In the genomic region with DNA sequence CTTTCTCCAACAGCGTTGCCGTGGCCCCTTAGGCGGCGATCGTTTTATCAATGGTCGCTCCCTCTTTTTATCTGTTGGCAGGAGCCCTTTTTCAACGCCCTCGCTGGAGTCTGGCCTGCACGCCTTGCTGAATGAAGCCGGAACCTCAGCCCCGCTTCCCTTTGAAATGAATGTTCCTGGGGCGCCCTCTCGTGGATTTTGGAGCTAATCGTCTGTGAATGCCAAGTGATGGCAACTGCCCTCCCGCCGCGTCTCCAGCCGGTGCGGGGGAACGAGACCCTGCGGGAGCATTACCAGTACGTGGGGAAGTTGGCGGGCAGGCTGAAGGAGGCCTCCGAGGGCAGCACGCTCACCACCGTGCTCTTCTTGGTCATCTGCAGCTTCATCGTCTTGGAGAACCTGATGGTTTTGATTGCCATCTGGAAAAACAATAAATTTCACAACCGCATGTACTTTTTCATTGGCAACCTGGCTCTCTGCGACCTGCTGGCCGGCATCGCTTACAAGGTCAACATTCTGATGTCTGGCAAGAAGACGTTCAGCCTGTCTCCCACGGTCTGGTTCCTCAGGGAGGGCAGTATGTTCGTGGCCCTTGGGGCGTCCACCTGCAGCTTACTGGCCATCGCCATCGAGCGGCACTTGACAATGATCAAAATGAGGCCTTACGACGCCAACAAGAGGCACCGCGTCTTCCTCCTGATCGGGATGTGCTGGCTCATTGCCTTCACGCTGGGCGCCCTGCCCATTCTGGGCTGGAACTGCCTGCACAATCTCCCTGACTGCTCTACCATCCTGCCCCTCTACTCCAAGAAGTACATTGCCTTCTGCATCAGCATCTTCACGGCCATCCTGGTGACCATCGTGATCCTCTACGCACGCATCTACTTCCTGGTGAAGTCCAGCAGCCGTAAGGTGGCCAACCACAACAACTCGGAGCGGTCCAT, we compare ENCODE assay signal across 8 cellular contexts. TPM values are rescaled to one million over a fixed set of nuclear protein-coding genes. Genes with fewer than 3 reads are reported as not detected.
A peak's percentile ranks its signal among the peaks of the same experiment; 100 is the strongest.
DNase-seq lines count a peak whose midpoint lies in the region; ATAC-seq, FAIRE-seq and TF ChIP-seq lines count a peak whose summit lies in the region.

No MANE protein-coding gene starts in this region.

- intact Hi-C loops in A673 (cut with micrococcal nuclease; ENCODE audit: unreplicated experiment) = loop anchor here (1.0 to 10.0 kb wide), 7 partner anchors 174 to 1049 kb away; a partner anchor contains a TSS
- intact Hi-C loops in pancreas (cut with DNase I) = loop anchor here in 2 of 3 donors (5.0 kb wide), 1 partner anchor 409 kb away; no protein-coding TSS in a partner anchor
- intact Hi-C loops in tibial artery (cut with DNase I; ENCODE audit: low total_unique reads) = loop anchor here (2.0 to 10.0 kb wide), 2 partner anchors 408 to 466 kb away; a partner anchor contains a TSS

- H3K27ac ChIP-seq in A673 (ENCODE audit: low read depth, low read length, poor library complexity, severe bottlenecking) = no peak overlapping the region
- H3K27ac ChIP-seq in SJSA1 = no peak overlapping the region
- H3K27ac ChIP-seq in pancreas = no peak overlapping the region
- H3K27ac ChIP-seq in tibial artery = peak overlapping the region; percentile 75 to 92

- no TSS peak for BruUV-seq in A673 (replicated peaks; lab: Mats Ljungman, UMichigan)

- H3K36me3 ChIP-seq in A673 (ENCODE audit: insufficient read depth, low read length, poor library complexity, severe bottlenecking) (peaks cover 9% of the 10 kb centered on the region), SJSA1 (peaks cover 61% of the 10 kb centered on the region), pancreas (no peaks in the 10 kb centered on the region), tibial artery (peaks cover 26 to 48% (median 39%) of the 10 kb centered on the region in 3 donors)

- H3K4me1 ChIP-seq in A673 (ENCODE audit: insufficient read depth, low read length, poor library complexity, severe bottlenecking) (peaks cover 23% of the 10 kb centered on the region), SJSA1 (replicated peaks) (peaks cover 10% of the 10 kb centered on the region), pancreas (peaks cover 0 to 14% (median 8%) of the 10 kb centered on the region in 3 donors), tibial artery (peaks cover 8 to 55% (median 49%) of the 10 kb centered on the region in 4 donors)

- H3K27me3 ChIP-seq in A673 (replicated peaks; ENCODE audit: insufficient read depth, low read depth, low read length, poor library complexity) = no peaks in the 10 kb centered on the region
- no peaks in the 10 kb centered on the region for H3K27me3 ChIP-seq in SJSA1 (replicated peaks)
- H3K27me3 ChIP-seq in pancreas = no peaks in the 10 kb centered on the region
- no peaks in the 10 kb centered on the region for H3K27me3 ChIP-seq in tibial artery

- peak; percentile 71 for FAIRE-seq in GM18507 (lab: Jason Lieb, UNC)
- no peak for FAIRE-seq in pancreas (lab: Jason Lieb, UNC)

- no peak overlapping the region for H3K4me3 ChIP-seq in A673 (ENCODE audit: low read depth, low read length, poor library complexity, severe bottlenecking)
- no peak overlapping the region for H3K4me3 ChIP-seq in SJSA1
- peak overlapping the region in 1 of 4 donors; percentile 5 for H3K4me3 ChIP-seq in pancreas
- H3K4me3 ChIP-seq in tibial artery = no peak overlapping the region

- TF ChIP-seq CTCF in A673 (conservative IDR thresholded peaks at IDR 0.05; ENCODE audit: low read depth, low read length) (peak; percentile 93), pancreas (IDR thresholded peaks at IDR 0.05) (peak; percentile 45 to 74 (median 58)), tibial artery (IDR thresholded peaks at IDR 0.05) (peak; percentile 75 to 86)

- 26 to 28% methylated on average over 52 of the region's 52 CpGs for WGBS in pancreas, 2 donors

- peak; percentile 95 for DNase-seq in A673 (ENCODE audit: low spot score)
- peak; percentile 40 for DNase-seq in GM18507 (ENCODE audit: extremely low spot score, insufficient read length, low read depth)
- peak; percentile 74 for DNase-seq in LHCN-M2 (ENCODE audit: low read depth)
- DNase-seq in SJSA1 (ENCODE audit: low read depth in 1 of 2, low spot score in 2 of 2) = peak; percentile 62 to 83
- DNase-seq in activated naive CD4-positive, alpha-beta T cell treated with Interleukin-2 at 50 U/mL for 16 hours = peak; percentile 72
- DNase-seq in globus pallidus (ENCODE audit: low spot score) = peak; percentile 81
- peak; percentile 82 to 93 (median 90) for DNase-seq in pancreas
- peak; percentile 91 to 94 for DNase-seq in tibial artery

- peak; percentile 82 to 92 (median 90) for ATAC-seq in pancreas

- H3K9me3 ChIP-seq in A673 (ENCODE audit: low read depth, low read length, poor library complexity, severe bottlenecking) = no peaks in the 10 kb centered on the region
- H3K9me3 ChIP-seq in SJSA1 (replicated peaks) = no peaks in the 10 kb centered on the region
- H3K9me3 ChIP-seq in pancreas = no peaks in the 10 kb centered on the region
- no peaks in the 10 kb centered on the region for H3K9me3 ChIP-seq in tibial artery

- POLR2A ChIA-PET in A673 (lab: Charles Lee; ENCODE audit: low non-redundant PET) = no interaction called here

- CTCF ChIA-PET in A673 (lab: Charles Lee) = interaction anchor here (0.6 to 1.4 kb wide), 5 partner anchors 8 to 408 kb away, joined by 3 to 8 read pairs (median 5); no protein-coding TSS in a partner anchor

RNA-seq across cellular contexts. Expression of a gene that starts 10.0 kb away (rescaled TPM):
- total RNA-seq in A673 (2021) (42.9 and 50.9 TPM in 2 replicates), LHCN-M2 (2014; rRNA removed) (3.2 and 3.5 TPM in 2 replicates), pancreas (1 to 10 TPM; 1.4 to 4.1 (median 2.8) TPM)
- polyA plus RNA-seq in LHCN-M2 (2012) = 1.7 TPM
- 12.5 and 25.8 TPM in 2 replicates for total RNA-seq in SJSA1 (2014; rRNA removed; shearing (Covaris generic))
- polyA plus RNA-seq in pancreas = 1 to 10 TPM; 1.8 to 1.9 TPM

Comparison
In these comparisons a context has a peak if more than half of its experiments do, and no peak if none do; other contexts are left out.
1. DNase-seq: peak in every context shown above with its lines; median percentile 95 in A673; 92 in tibial artery; 90 in pancreas; 81 in globus pallidus; 74 in LHCN-M2; 72 in SJSA1; 72 in activated naive CD4-positive, alpha-beta T cell treated with Interleukin-2 at 50 U/mL for 16 hours; 40 in GM18507.
2. H3K27ac ChIP-seq: peak in tibial artery (2 of 2); none in A673 (single experiment), SJSA1 (single experiment) and pancreas (0 of 4).
3. Peak in every context shown above with its lines, with median percentiles within 50 percentile points of each other: CTCF ChIP-seq.